Comparison of ENCODE assay signal across 11 cellular contexts in genomic region chrX:132270699-132271098, GRCh38. TPM values are rescaled to one million over a fixed set of nuclear protein-coding genes. Genes with fewer than 3 reads are reported as not detected.
DNase-seq lines count a peak whose midpoint lies in the region; ATAC-seq, FAIRE-seq and TF ChIP-seq lines count a peak whose summit lies in the region.
"Had no signal": no experiment of that assay in that cellular context is flagged by ENCODE, and none has a peak within 500 bp of the region (broad histone marks: within the 10 kb centered on the region; RNA-seq: fewer than 3 reads in every experiment).

No MANE protein-coding gene starts in this region.

- peak; percentile 1 for DNase-seq in ELR (ENCODE audit: low read depth)
- DNase-seq in adipocyte (ENCODE audit: low read depth), result peak; percentile 89
- DNase-seq in heart left ventricle, result peak in 4 of 5 donors; percentile 26 to 72 (median 43)
- peak; percentile 88 for DNase-seq in sigmoid colon
- DNase-seq in SHP77 (lab: John Stamatoyannopoulos, UW), result no peak
- DNase-seq in activated CD4-positive, alpha-beta T cell treated with anti-CD3 and anti-CD28 coated beads for 48 hours, result no peak
- DNase-seq in RCC 7860 (ENCODE audit: low spot score), result no peak
- DNase-seq: effector memory CD8-positive, alpha-beta T cell; midbrain; stimulated activated CD4-positive, alpha-beta T cell treated with anti-CD3 and anti-CD28 coated beads, Interleukin-1b, Interleukin-23, amount 100 ng/mL, for 48 hours had no signal

- H3K9me3 ChIP-seq in adipocyte (ENCODE audit: control insufficient read depth, low read length) (peaks cover 3% of the 10 kb centered on the region), heart left ventricle (no peaks in the 10 kb centered on the region), sigmoid colon (no peaks in the 10 kb centered on the region)

- H3K4me3 ChIP-seq in adipocyte (ENCODE audit: low read length) (peak overlapping the region; percentile 9), heart left ventricle (no peak overlapping the region), sigmoid colon (no peak overlapping the region)

- peak; percentile 78 to 89 (median 88) for ATAC-seq in heart left ventricle
- no peak for ATAC-seq in HG03460 (IDR thresholded peaks at IDR 0.05; ENCODE audit: unreplicated experiment)
- ATAC-seq: effector memory CD8-positive, alpha-beta T cell had no signal

- H3K36me3 ChIP-seq in adipocyte (ENCODE audit: control insufficient read depth, insufficient read depth, low read length, severe bottlenecking), result no peaks in the 10 kb centered on the region
- H3K36me3 ChIP-seq in heart left ventricle, result no peaks in the 10 kb centered on the region
- no peaks in the 10 kb centered on the region for H3K36me3 ChIP-seq in sigmoid colon

- peaks cover 20% of the 10 kb centered on the region for H3K4me1 ChIP-seq in adipocyte (ENCODE audit: control insufficient read depth, insufficient read depth, low read length)
- peaks cover 0 to 5% (median 0%) of the 10 kb centered on the region in 12 donors for H3K4me1 ChIP-seq in heart left ventricle
- peaks cover 0 to 9% (median 2%) of the 10 kb centered on the region in 4 donors for H3K4me1 ChIP-seq in sigmoid colon

- 27 to 39% (median 38%) methylated on average over 3 of the region's 3 CpGs for WGBS in heart left ventricle, 4 donors
- 52 to 59% methylated on average over 3 of the region's 3 CpGs for WGBS in sigmoid colon, 2 donors

- H3K27me3 ChIP-seq in adipocyte (replicated peaks; ENCODE audit: control insufficient read depth, insufficient read depth, low read length) (no peaks in the 10 kb centered on the region), heart left ventricle (no peaks in the 10 kb centered on the region), sigmoid colon (no peaks in the 10 kb centered on the region)

- TF ChIP-seq POLR2A in heart left ventricle (IDR thresholded peaks at IDR 0.05), result no peak
- no peak for TF ChIP-seq POLR2A in sigmoid colon (IDR thresholded peaks at IDR 0.05)

- intact Hi-C loops in heart left ventricle (cut with DNase I), result no loop called here
- intact Hi-C loops in sigmoid colon (cut with DNase I), result no loop called here

- peak overlapping the region; percentile 49 for H3K9ac ChIP-seq in adipocyte (ENCODE audit: low read length)

- TF ChIP-seq CTCF in heart left ventricle (IDR thresholded peaks at IDR 0.05) (no peak), sigmoid colon (IDR thresholded peaks at IDR 0.05) (no peak)

- no peak for FAIRE-seq in RCC 7860 (lab: Jason Lieb, UNC)

- peak overlapping the region in 7 of 12 donors; percentile 12 to 71 (median 61) for H3K27ac ChIP-seq in heart left ventricle
- H3K27ac ChIP-seq in sigmoid colon, result peak overlapping the region in 3 of 4 donors; percentile 38 to 64 (median 50)

- no peak for TF ChIP-seq EP300 in sigmoid colon (IDR thresholded peaks at IDR 0.05)

RNA-seq across cellular contexts. Expression of gene RAP2C, which starts 51.5 kb away (rescaled TPM):
- total RNA-seq in heart left ventricle (10 to 100 TPM in 7 of 9 donors, 1 to 10 TPM in 2; 8.2 to 23.6 (median 16.7) TPM), sigmoid colon (10 to 100 TPM; 10.3 to 16.3 (median 13.2) TPM)
- polyA plus RNA-seq in heart left ventricle (10 to 100 TPM in 1 of 2 donors, 1 to 10 TPM in 1; 9.0 to 11.4 TPM), sigmoid colon (10 to 100 TPM; 16.7 to 19.8 (median 19.0) TPM)

Comparison
In these comparisons a context has a peak if more than half of its experiments do, and no peak if none do; other contexts are left out.
1. DNase-seq: peak in ELR (single experiment), adipocyte (single experiment), heart left ventricle (4 of 5) and sigmoid colon (single experiment); none in SHP77 (0 of 2), activated CD4-positive, alpha-beta T cell treated with anti-CD3 and anti-CD28 coated beads for 48 hours (single experiment) and RCC 7860 (single experiment).